ENCODE assay signal across 21 cellular contexts in the genomic region with DNA sequence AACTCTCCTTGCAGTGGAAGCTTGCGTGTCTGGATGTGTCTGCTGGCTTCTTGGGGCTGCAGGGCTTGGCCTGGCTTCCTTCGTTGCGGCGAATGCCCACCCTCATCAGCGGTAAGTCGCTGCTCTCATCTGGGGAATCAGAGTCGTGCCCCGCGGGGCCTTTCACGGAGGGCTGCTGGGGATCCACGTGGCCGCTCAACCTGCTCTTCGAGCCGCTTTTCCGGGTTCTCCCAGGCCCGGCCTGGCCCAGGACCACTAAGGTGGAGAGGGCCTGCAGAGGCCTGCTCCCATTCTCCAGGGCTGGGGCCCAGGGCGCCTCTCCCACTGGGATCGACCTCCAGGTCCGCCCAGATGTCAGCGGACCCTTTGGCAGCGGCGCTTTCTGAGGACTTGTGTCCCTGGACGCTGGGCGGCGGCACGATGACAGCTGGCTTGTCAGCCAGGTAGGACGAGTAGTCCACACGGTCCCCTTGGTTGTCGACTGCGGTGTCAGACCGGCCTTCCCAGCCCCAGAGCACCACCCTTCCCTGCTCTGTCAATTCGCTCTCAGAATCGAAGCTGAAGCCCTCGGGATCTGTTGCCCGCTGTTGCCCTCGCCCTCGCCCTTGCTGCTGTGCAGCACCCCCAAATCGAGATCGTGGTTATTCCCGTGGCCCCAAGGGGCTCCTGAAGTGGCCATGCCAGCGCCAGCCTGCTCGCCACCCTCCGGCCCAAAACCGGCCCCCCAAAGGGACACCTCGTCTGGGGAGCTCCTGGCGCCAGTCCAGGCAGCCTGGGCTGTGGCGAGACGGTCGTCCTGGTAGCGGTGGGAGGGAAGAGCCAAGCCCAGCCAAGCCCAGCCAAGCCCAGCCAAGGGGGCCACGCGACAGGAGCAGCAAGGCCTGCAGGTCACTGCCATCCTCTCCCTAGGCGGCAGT. TPM values are rescaled to one million over a fixed set of nuclear protein-coding genes. Genes with fewer than 3 reads are reported as not detected.
DNase-seq lines count a peak whose midpoint lies in the region; ATAC-seq and TF ChIP-seq lines count a peak whose summit lies in the region.
"Had no signal": no experiment of that assay in that cellular context is flagged by ENCODE, and none has a peak within 500 bp of the region (broad histone marks: within the 10 kb centered on the region; RNA-seq: fewer than 3 reads in every experiment).

No MANE protein-coding gene starts in this region.

- peaks cover 13% of the 10 kb centered on the region for H3K27me3 Mint-ChIP-seq in activated CD8-positive, alpha-beta memory T cell treated with anti-CD3 and anti-CD28 coated beads, Interleukin-2, amount 10 ng/mL, durations not matched to agents 7 days and 5 days

- WGBS in aorta, 2 donors: 90 to 95% methylated on average over 49 to 53 of the region's 53 CpGs

- H3K4me3 ChIP-seq in HEK293 (ENCODE audit: low read depth, low read length) (no peak overlapping the region), aorta (ENCODE audit: low read length in 2 of 2) (no peak overlapping the region), BE2C (ENCODE audit: low read depth, low read length) (no peak overlapping the region)
- H3K4me3 ChIP-seq: A549, BLaER1, GM23338 had no signal

- H3K36me3 ChIP-seq in HEK293 (ENCODE audit: control insufficient read depth in 2 of 2, insufficient read depth in 1 of 2, low read length in 2 of 2): no peaks in the 10 kb centered on the region
- no peaks in the 10 kb centered on the region for H3K36me3 ChIP-seq in aorta (ENCODE audit: control insufficient read depth in 1 of 2, insufficient read depth in 2 of 2, low read length in 1 of 2)
- H3K36me3 ChIP-seq in BE2C: no peaks in the 10 kb centered on the region
- H3K36me3 ChIP-seq: BLaER1 had no signal

- H3K36me3 Mint-ChIP-seq in activated CD8-positive, alpha-beta memory T cell treated with anti-CD3 and anti-CD28 coated beads, Interleukin-2, amount 10 ng/mL, durations not matched to agents 7 days and 5 days: no peaks in the 10 kb centered on the region
- H3K36me3 Mint-ChIP-seq: CD14-positive monocyte; CD4-positive, alpha-beta memory T cell had no signal

- H3K4me1 ChIP-seq in HEK293 (ENCODE audit: control insufficient read depth, insufficient read depth, low read length) (no peaks in the 10 kb centered on the region), aorta (ENCODE audit: control insufficient read depth in 1 of 2, insufficient read depth in 2 of 2, low read length in 2 of 2) (no peaks in the 10 kb centered on the region), BE2C (no peaks in the 10 kb centered on the region)
- H3K4me1 ChIP-seq: A549 had no signal

- POLR2A ChIA-PET in HEK293 (lab: Yijun Ruan, JAX): no interaction called here

- CTCF ChIA-PET in HEK293 (lab: Yijun Ruan, JAX): interaction anchor here (0.7 kb wide), 1 partner anchor 198 kb away, joined by 3 read pairs; no protein-coding TSS in a partner anchor
- CTCF ChIA-PET in activated CD8-positive, alpha-beta memory T cell treated with anti-CD3 and anti-CD28 coated beads, Interleukin-2, amount 10 ng/mL, durations not matched to agents 7 days and 5 days (lab: Charles Lee): no interaction called here

- no peak overlapping the region for H3K27ac Mint-ChIP-seq in activated CD8-positive, alpha-beta memory T cell treated with anti-CD3 and anti-CD28 coated beads, Interleukin-2, amount 10 ng/mL, durations not matched to agents 7 days and 5 days
- H3K27ac Mint-ChIP-seq: CD14-positive monocyte; CD4-positive, alpha-beta memory T cell; GM23338; HFFc6 had no signal

- peak; percentile 13 for ATAC-seq in aorta (ENCODE audit: low FRiP score)
- no peak for ATAC-seq in activated CD8-positive, alpha-beta memory T cell treated with anti-CD3 and anti-CD28 coated beads, Interleukin-2, amount 10 ng/mL, durations not matched to agents 7 days and 5 days
- ATAC-seq: A549, GM23338 had no signal

- H3K27me3 ChIP-seq in aorta (ENCODE audit: control insufficient read depth in 1 of 2, insufficient read depth in 2 of 2, low read length in 1 of 2): no peaks in the 10 kb centered on the region
- H3K27me3 ChIP-seq in BE2C: no peaks in the 10 kb centered on the region; the same call in 1 of the 2 replicates

- H3K9me3 ChIP-seq in HEK293 (ENCODE audit: control insufficient read depth, insufficient read depth, low read depth, low read length) (no peaks in the 10 kb centered on the region), aorta (ENCODE audit: control insufficient read depth, low read length) (no peaks in the 10 kb centered on the region), BE2C (no peaks in the 10 kb centered on the region)
- H3K9me3 ChIP-seq: A549 had no signal

- DNase-seq in DMS53 (lab: John Stamatoyannopoulos, UW) (peak; percentile 5), DMS53 treated with DMSO at 0.1 percent for 48 hours (lab: John Stamatoyannopoulos, UW; ENCODE audit: unreplicated experiment) (no peak), mesenteric fat pad (ENCODE audit: low spot score) (peak; percentile 86), aorta (peak; percentile 39 to 72), BE2C (no peak)
- no peak for DNase-seq in activated CD8-positive, alpha-beta memory T cell treated with anti-CD3 and anti-CD28 coated beads, Interleukin-2, amount 10 ng/mL, durations not matched to agents 7 days and 5 days
- DNase-seq: AML-193; CD4-positive, alpha-beta memory T cell; DMS153; DND-41; EL; HCEC 1CT; HFFc6; IMR-90 had no signal

- intact Hi-C loops in aorta (cut with DNase I): no loop called here

- H3K4me1 Mint-ChIP-seq in activated CD8-positive, alpha-beta memory T cell treated with anti-CD3 and anti-CD28 coated beads, Interleukin-2, amount 10 ng/mL, durations not matched to agents 7 days and 5 days: peaks cover 10% of the 10 kb centered on the region
- H3K4me1 Mint-ChIP-seq: CD14-positive monocyte had no signal

- H3K27ac ChIP-seq in HEK293 (ENCODE audit: extremely low read depth, low read depth, low read length): no peak overlapping the region
- H3K27ac ChIP-seq in aorta (ENCODE audit: low read depth in 1 of 2, low read length in 2 of 2): no peak overlapping the region
- H3K27ac ChIP-seq: 22Rv1, A549, BLaER1, HL-60 had no signal

- no peak for TF ChIP-seq CTCF in HEK293 (tag by site-specific recombination; IDR thresholded peaks at IDR 0.05)
- TF ChIP-seq CTCF in BE2C (IDR thresholded peaks at IDR 0.05; ENCODE audit: low read depth, low read length): no peak

- H3K9me3 Mint-ChIP-seq in activated CD8-positive, alpha-beta memory T cell treated with anti-CD3 and anti-CD28 coated beads, Interleukin-2, amount 10 ng/mL, durations not matched to agents 7 days and 5 days (ENCODE audit: low read depth): no peaks in the 10 kb centered on the region
- H3K9me3 Mint-ChIP-seq: HFFc6 had no signal

- no peak overlapping the region for H3K4me3 Mint-ChIP-seq in activated CD8-positive, alpha-beta memory T cell treated with anti-CD3 and anti-CD28 coated beads, Interleukin-2, amount 10 ng/mL, durations not matched to agents 7 days and 5 days
- H3K4me3 Mint-ChIP-seq: CD14-positive monocyte; CD4-positive, alpha-beta memory T cell; GM23338; HFFc6 had no signal

TF ChIP-seq in HEK293, 187 proteins besides CTCF, POLR2A, EP300 and RAD21:
- peak; percentile 68; the same call in 1 of the 2 replicates for TF ChIP-seq ZNF449 (tag by site-specific recombination; IDR thresholded peaks at IDR 0.05)
- TF ChIP-seq, protein P1, sequence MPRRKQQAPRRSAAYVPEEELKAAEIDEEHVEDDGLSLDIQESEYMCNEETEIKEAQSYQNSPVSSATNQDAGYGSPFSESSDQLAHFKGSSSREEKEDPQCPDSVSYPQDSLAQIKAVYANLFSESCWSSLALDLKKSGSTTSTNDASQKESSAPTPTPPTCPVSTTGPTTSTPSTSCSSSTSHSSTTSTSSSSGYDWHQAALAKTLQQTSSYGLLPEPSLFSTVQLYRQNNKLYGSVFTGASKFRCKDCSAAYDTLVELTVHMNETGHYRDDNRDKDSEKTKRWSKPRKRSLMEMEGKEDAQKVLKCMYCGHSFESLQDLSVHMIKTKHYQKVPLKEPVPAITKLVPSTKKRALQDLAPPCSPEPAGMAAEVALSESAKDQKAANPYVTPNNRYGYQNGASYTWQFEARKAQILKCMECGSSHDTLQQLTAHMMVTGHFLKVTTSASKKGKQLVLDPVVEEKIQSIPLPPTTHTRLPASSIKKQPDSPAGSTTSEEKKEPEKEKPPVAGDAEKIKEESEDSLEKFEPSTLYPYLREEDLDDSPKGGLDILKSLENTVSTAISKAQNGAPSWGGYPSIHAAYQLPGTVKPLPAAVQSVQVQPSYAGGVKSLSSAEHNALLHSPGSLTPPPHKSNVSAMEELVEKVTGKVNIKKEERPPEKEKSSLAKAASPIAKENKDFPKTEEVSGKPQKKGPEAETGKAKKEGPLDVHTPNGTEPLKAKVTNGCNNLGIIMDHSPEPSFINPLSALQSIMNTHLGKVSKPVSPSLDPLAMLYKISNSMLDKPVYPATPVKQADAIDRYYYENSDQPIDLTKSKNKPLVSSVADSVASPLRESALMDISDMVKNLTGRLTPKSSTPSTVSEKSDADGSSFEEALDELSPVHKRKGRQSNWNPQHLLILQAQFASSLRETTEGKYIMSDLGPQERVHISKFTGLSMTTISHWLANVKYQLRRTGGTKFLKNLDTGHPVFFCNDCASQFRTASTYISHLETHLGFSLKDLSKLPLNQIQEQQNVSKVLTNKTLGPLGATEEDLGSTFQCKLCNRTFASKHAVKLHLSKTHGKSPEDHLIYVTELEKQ (tag by site-specific recombination; IDR thresholded peaks at IDR 0.05; ENCODE audit: borderline replicate concordance): no peak

RNA-seq across cellular contexts. Expression of gene NHSL2, which starts 37.8 kb away (rescaled TPM):
- total RNA-seq in mesenteric fat pad (13.3 TPM), aorta (10 to 100 TPM; 28.8 to 50.4 TPM)
- polyA plus RNA-seq in aorta: 1 to 10 TPM in 1 of 2 donors, under 1 TPM in 1; 0.88 to 3.0 TPM
- polyA plus RNA-seq in BE2C (2012; ENCODE audit: insufficient read depth, insufficient read length, low read depth): 23.8 TPM
- total RNA-seq in activated CD8-positive, alpha-beta memory T cell treated with anti-CD3 and anti-CD28 coated beads, Interleukin-2, amount 10 ng/mL, durations not matched to agents 7 days and 5 days: 1 to 10 TPM in 1 of 2 experiments, under 1 TPM in 1; 0.45 to 2.2 TPM

Comparison
In these comparisons a context has a peak if more than half of its experiments do, and no peak if none do; other contexts are left out.
1. DNase-seq: peak in DMS53 (single experiment), mesenteric fat pad (single experiment) and aorta (2 of 2); none in DMS53 treated with DMSO at 0.1 percent for 48 hours (single experiment), BE2C (single experiment) and activated CD8-positive, alpha-beta memory T cell treated with anti-CD3 and anti-CD28 coated beads, Interleukin-2, amount 10 ng/mL, durations not matched to agents 7 days and 5 days (single experiment).